9 cellular contexts compared by ENCODE assay signal in the genomic region with DNA sequence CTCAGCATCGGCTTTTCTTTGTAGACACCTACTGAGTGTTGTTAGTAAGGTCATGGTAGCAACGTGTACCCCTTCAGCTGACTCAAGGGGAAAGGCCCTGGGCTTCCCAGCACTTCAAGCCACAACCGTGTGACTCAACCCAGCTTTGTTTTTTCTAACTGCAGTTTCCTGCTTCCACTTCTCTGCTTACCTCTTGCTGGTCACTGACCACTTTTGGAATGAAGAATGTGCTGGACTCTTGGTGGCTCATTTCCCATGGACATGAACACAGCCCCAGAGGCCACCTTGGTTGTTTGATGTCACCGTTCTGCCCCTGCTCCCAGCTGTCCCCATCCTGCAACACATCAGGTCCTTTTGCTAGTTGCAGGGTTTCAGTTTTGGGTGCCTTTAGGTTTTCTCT.
DNase-seq lines count a peak whose midpoint lies in the region; ATAC-seq and TF ChIP-seq lines count a peak whose summit lies in the region.
"Had no signal": no experiment of that assay in that cellular context is flagged by ENCODE, and none has a peak within 500 bp of the region (broad histone marks: within the 10 kb centered on the region; RNA-seq: fewer than 3 reads in every experiment).

No MANE protein-coding gene starts in this region.

- H3K4me1 Mint-ChIP-seq in natural killer cell: no peaks in the 10 kb centered on the region

- intact Hi-C loops in natural killer cell (cut with micrococcal nuclease): no loop called here

- H3K27ac Mint-ChIP-seq in natural killer cell: no peak overlapping the region
- H3K27ac Mint-ChIP-seq: brain had no signal

- TF ChIP-seq CTCF in natural killer cell (IDR thresholded peaks at IDR 0.05): no peak

- H3K9me3 Mint-ChIP-seq in natural killer cell: no peaks in the 10 kb centered on the region
- H3K9me3 Mint-ChIP-seq: brain had no signal

- DNase-seq in 8988T: peak; percentile 20
- DNase-seq in LHCN-M2 (ENCODE audit: low read depth): peak; percentile 93
- DNase-seq in activated gamma-delta T cell treated with anti-CD3 and anti-CD28 coated beads, Interleukin-2, amount 50 U/mL, for 16 hours (ENCODE audit: low read depth): peak; percentile 32
- DNase-seq in natural killer cell: no peak
- no peak for DNase-seq in iPS-NIHi11 (ENCODE audit: low spot score)
- DNase-seq in middle frontal gyrus (ENCODE audit: extremely low spot score, low spot score): no peak
- no peak for DNase-seq in NCI-H2196 (lab: John Stamatoyannopoulos, UW; ENCODE audit: unreplicated experiment)

- ATAC-seq in GM21381 (IDR thresholded peaks at IDR 0.05; ENCODE audit: unreplicated experiment) (peak; percentile 70), natural killer cell (peak in 2 of 3 donors; percentile 52 to 59)

- H3K27me3 Mint-ChIP-seq in natural killer cell (ENCODE audit: low read depth in 2 of 2): peaks cover 2 to 12% of the 10 kb centered on the region in 2 donors
- H3K27me3 Mint-ChIP-seq: brain had no signal

- no peak overlapping the region for H3K4me3 Mint-ChIP-seq in natural killer cell
- H3K4me3 Mint-ChIP-seq: brain had no signal

- no peaks in the 10 kb centered on the region for H3K36me3 Mint-ChIP-seq in natural killer cell
- H3K36me3 Mint-ChIP-seq: brain had no signal

Comparison
In these comparisons a context has a peak if more than half of its experiments do, and no peak if none do; other contexts are left out.
1. DNase-seq: peak in 8988T (single experiment), LHCN-M2 (single experiment) and activated gamma-delta T cell treated with anti-CD3 and anti-CD28 coated beads, Interleukin-2, amount 50 U/mL, for 16 hours (single experiment); none in natural killer cell (single experiment), iPS-NIHi11 (single experiment), middle frontal gyrus (single experiment) and NCI-H2196 (single experiment).